ENCODE assay signal across 14 cellular contexts in genomic region chr20:19909696-19910095, GRCh38.
A peak's percentile ranks its signal among the peaks of the same experiment; 100 is the strongest.
DNase-seq lines count a peak whose midpoint lies in the region; ATAC-seq and TF ChIP-seq lines count a peak whose summit lies in the region.
"Had no signal": no experiment of that assay in that cellular context is flagged by ENCODE, and none has a peak within 500 bp of the region (broad histone marks: within the 10 kb centered on the region; RNA-seq: fewer than 3 reads in every experiment).

No MANE protein-coding gene starts in this region.

- H3K36me3 Mint-ChIP-seq in endodermal cell (ENCODE audit: low read depth) (peaks cover 5% of the 10 kb centered on the region), glutamatergic neuron (ENCODE audit: unreplicated experiment) (peaks cover 4% of the 10 kb centered on the region)
- H3K36me3 Mint-ChIP-seq: naive thymus-derived CD8-positive, alpha-beta T cell had no signal

- DNase-seq in NCI-H69 (lab: John Stamatoyannopoulos, UW) = peak; percentile 20
- DNase-seq in esophagus muscularis mucosa (ENCODE audit: extremely low spot score) = peak; percentile 94
- DNase-seq in lung (ENCODE audit: low spot score) = peak; percentile 52
- DNase-seq in tibial nerve (ENCODE audit: low spot score in 2 of 2) = peak; percentile 43 to 56
- DNase-seq in endodermal cell = no peak
- DNase-seq in glutamatergic neuron = no peak
- DNase-seq in stimulated activated naive CD8-positive, alpha-beta T cell treated with anti-CD3 and anti-CD28 coated beads, Interleukin-15, amount 100 ng/mL, for 72 hours = no peak
- DNase-seq: activated effector memory CD4-positive, alpha-beta T cell treated with Interleukin-2 at 50 U/mL for 16 hours; KG1; naive thymus-derived CD8-positive, alpha-beta T cell had no signal

- no peak overlapping the region for H3K4me3 ChIP-seq in esophagus muscularis mucosa
- H3K4me3 ChIP-seq in lung = no peak overlapping the region
- H3K4me3 ChIP-seq in tibial nerve = no peak overlapping the region
- H3K4me3 ChIP-seq in endodermal cell (ENCODE audit: low read length) = no peak overlapping the region
- H3K4me3 ChIP-seq: cardiac muscle cell, thoracic aorta had no signal

- TF ChIP-seq EP300 in esophagus muscularis mucosa (IDR thresholded peaks at IDR 0.05) (no peak), tibial nerve (IDR thresholded peaks at IDR 0.05) (peak in 1 of 2 donors; percentile 75)

- H3K9me3 ChIP-seq in esophagus muscularis mucosa (no peaks in the 10 kb centered on the region), lung (ENCODE audit: control insufficient read depth in 2 of 2, insufficient read depth in 1 of 2, low read length in 1 of 2) (no peaks in the 10 kb centered on the region), tibial nerve (no peaks in the 10 kb centered on the region), endodermal cell (ENCODE audit: control insufficient read depth, low read length) (no peaks in the 10 kb centered on the region)
- H3K9me3 ChIP-seq: thoracic aorta had no signal

- H3K9me3 Mint-ChIP-seq in endodermal cell = peaks cover 2% of the 10 kb centered on the region
- H3K9me3 Mint-ChIP-seq in glutamatergic neuron (ENCODE audit: unreplicated experiment) = peaks cover 5% of the 10 kb centered on the region
- no peaks in the 10 kb centered on the region for H3K9me3 Mint-ChIP-seq in stimulated activated naive CD8-positive, alpha-beta T cell treated with anti-CD3 and anti-CD28 coated beads, Interleukin-15, amount 100 ng/mL, for 72 hours
- H3K9me3 Mint-ChIP-seq: naive thymus-derived CD8-positive, alpha-beta T cell; T-helper 1 cell treated with Interleukin-12 subunit alpha and Interleukin-12 subunit beta and Interleukin-4 antibody, amounts not matched to agents 30 μg/mL and 1 μg/mL, for 36 hours had no signal

- no peak overlapping the region for H3K9ac ChIP-seq in endodermal cell (ENCODE audit: extremely low read depth, low read length, poor library complexity, severe bottlenecking)

- TF ChIP-seq CTCF in esophagus muscularis mucosa (IDR thresholded peaks at IDR 0.05) = no peak
- no peak for TF ChIP-seq CTCF in lung (IDR thresholded peaks at IDR 0.05; ENCODE audit: control extremely low read depth, extremely low read depth)
- no peak for TF ChIP-seq CTCF in tibial nerve (IDR thresholded peaks at IDR 0.05)
- TF ChIP-seq CTCF in endodermal cell (conservative IDR thresholded peaks at IDR 0.05) = no peak
- TF ChIP-seq CTCF in glutamatergic neuron (IDR thresholded peaks at IDR 0.05; ENCODE audit: partially characterized antibody, unreplicated experiment) = no peak

- 65% methylated on average over 4 of the region's 6 CpGs for WGBS in esophagus muscularis mucosa
- 35 to 57% methylated on average over 6 of the region's 6 CpGs for WGBS in lung, 2 donors
- WGBS in tibial nerve, 2 donors = 79% methylated on average over 6 of the region's 6 CpGs
- WGBS in endodermal cell (ENCODE audit: insufficient coverage in 1 of 2, insufficient read length in 1 of 2), 2 experiments = 87 to 100% methylated on average over 4 to 6 of the region's 6 CpGs

- H3K36me3 ChIP-seq in esophagus muscularis mucosa (peaks cover 0 to 7% (median 0%) of the 10 kb centered on the region in 4 donors), lung (ENCODE audit: control insufficient read depth in 2 of 2, insufficient read depth in 2 of 2, low read length in 2 of 2) (no peaks in the 10 kb centered on the region), tibial nerve (peaks cover 0 to 14% (median 0%) of the 10 kb centered on the region in 3 donors), endodermal cell (ENCODE audit: control insufficient read depth, insufficient read depth, low read length) (no peaks in the 10 kb centered on the region)
- H3K36me3 ChIP-seq: cardiac muscle cell, thoracic aorta had no signal

- intact Hi-C loops in esophagus muscularis mucosa (cut with DNase I) = no loop called here

- H3K27ac Mint-ChIP-seq in endodermal cell (no peak overlapping the region), glutamatergic neuron (ENCODE audit: unreplicated experiment) (no peak overlapping the region)
- H3K27ac Mint-ChIP-seq in stimulated activated naive CD8-positive, alpha-beta T cell treated with anti-CD3 and anti-CD28 coated beads, Interleukin-15, amount 100 ng/mL, for 72 hours = no peak overlapping the region
- H3K27ac Mint-ChIP-seq: naive thymus-derived CD8-positive, alpha-beta T cell; T-helper 1 cell treated with Interleukin-12 subunit alpha and Interleukin-12 subunit beta and Interleukin-4 antibody, amounts not matched to agents 30 μg/mL and 1 μg/mL, for 36 hours had no signal

- no peak overlapping the region for H3K4me3 Mint-ChIP-seq in endodermal cell
- no peak overlapping the region for H3K4me3 Mint-ChIP-seq in glutamatergic neuron (ENCODE audit: unreplicated experiment)
- H3K4me3 Mint-ChIP-seq in stimulated activated naive CD8-positive, alpha-beta T cell treated with anti-CD3 and anti-CD28 coated beads, Interleukin-15, amount 100 ng/mL, for 72 hours = no peak overlapping the region
- H3K4me3 Mint-ChIP-seq: naive thymus-derived CD8-positive, alpha-beta T cell; T-helper 1 cell treated with Interleukin-12 subunit alpha and Interleukin-12 subunit beta and Interleukin-4 antibody, amounts not matched to agents 30 μg/mL and 1 μg/mL, for 36 hours had no signal

- H3K4me1 Mint-ChIP-seq in endodermal cell = no peaks in the 10 kb centered on the region
- peaks cover 2% of the 10 kb centered on the region for H3K4me1 Mint-ChIP-seq in glutamatergic neuron (ENCODE audit: low read depth, unreplicated experiment)
- no peaks in the 10 kb centered on the region for H3K4me1 Mint-ChIP-seq in stimulated activated naive CD8-positive, alpha-beta T cell treated with anti-CD3 and anti-CD28 coated beads, Interleukin-15, amount 100 ng/mL, for 72 hours

- ATAC-seq in lung (ENCODE audit: insufficient read depth, low FRiP score) (peak; percentile 58), GM21717 (IDR thresholded peaks at IDR 0.05; ENCODE audit: unreplicated experiment) (no peak)
- no peak for ATAC-seq in stimulated activated naive CD8-positive, alpha-beta T cell treated with anti-CD3 and anti-CD28 coated beads, Interleukin-15, amount 100 ng/mL, for 72 hours
- ATAC-seq: naive thymus-derived CD8-positive, alpha-beta T cell had no signal

- H3K27me3 Mint-ChIP-seq in endodermal cell (ENCODE audit: insufficient read depth) (no peaks in the 10 kb centered on the region), glutamatergic neuron (ENCODE audit: unreplicated experiment) (peaks cover 5% of the 10 kb centered on the region)
- H3K27me3 Mint-ChIP-seq in stimulated activated naive CD8-positive, alpha-beta T cell treated with anti-CD3 and anti-CD28 coated beads, Interleukin-15, amount 100 ng/mL, for 72 hours = no peaks in the 10 kb centered on the region

- no peak for TF ChIP-seq POLR2A in esophagus muscularis mucosa (IDR thresholded peaks at IDR 0.05; ENCODE audit: low read depth)
- TF ChIP-seq POLR2A in tibial nerve (IDR thresholded peaks at IDR 0.05) = no peak

- H3K27me3 ChIP-seq in esophagus muscularis mucosa (no peaks in the 10 kb centered on the region), lung (ENCODE audit: control insufficient read depth, insufficient read depth) (no peaks in the 10 kb centered on the region), tibial nerve (no peaks in the 10 kb centered on the region), endodermal cell (ENCODE audit: control insufficient read depth, insufficient read depth, low read length, poor library complexity, severe bottlenecking) (no peaks in the 10 kb centered on the region)
- H3K27me3 ChIP-seq: cardiac muscle cell had no signal

- H3K27ac ChIP-seq in esophagus muscularis mucosa (replicated peaks in 1 of 4) (peak overlapping the region; percentile 41 to 63 (median 58)), lung (ENCODE audit: low read depth in 1 of 2, low read length in 1 of 2) (peak overlapping the region; percentile 14 to 79), tibial nerve (peak overlapping the region in 1 of 4 donors; percentile 48), endodermal cell (ENCODE audit: low read depth, low read length) (no peak overlapping the region)
- H3K27ac ChIP-seq: cardiac muscle cell, thoracic aorta had no signal

- H3K4me1 ChIP-seq in esophagus muscularis mucosa (peaks cover 31 to 51% (median 39%) of the 10 kb centered on the region in 4 donors), lung (ENCODE audit: control insufficient read depth in 2 of 2, insufficient read depth in 2 of 2, low read length in 2 of 2) (peaks cover 7 to 33% of the 10 kb centered on the region in 2 donors), tibial nerve (peaks cover 0 to 40% (median 9%) of the 10 kb centered on the region in 4 donors), endodermal cell (ENCODE audit: control insufficient read depth, insufficient read depth, low read length) (no peaks in the 10 kb centered on the region)

Comparison
In these comparisons a context has a peak if more than half of its experiments do, and no peak if none do; other contexts are left out.
1. DNase-seq: peak in NCI-H69 (single experiment), esophagus muscularis mucosa (single experiment), lung (single experiment) and tibial nerve (2 of 2); none in endodermal cell (single experiment), glutamatergic neuron (single experiment) and stimulated activated naive CD8-positive, alpha-beta T cell treated with anti-CD3 and anti-CD28 coated beads, Interleukin-15, amount 100 ng/mL, for 72 hours (0 of 2).